18 cellular contexts compared by ENCODE assay signal in the genomic region with DNA sequence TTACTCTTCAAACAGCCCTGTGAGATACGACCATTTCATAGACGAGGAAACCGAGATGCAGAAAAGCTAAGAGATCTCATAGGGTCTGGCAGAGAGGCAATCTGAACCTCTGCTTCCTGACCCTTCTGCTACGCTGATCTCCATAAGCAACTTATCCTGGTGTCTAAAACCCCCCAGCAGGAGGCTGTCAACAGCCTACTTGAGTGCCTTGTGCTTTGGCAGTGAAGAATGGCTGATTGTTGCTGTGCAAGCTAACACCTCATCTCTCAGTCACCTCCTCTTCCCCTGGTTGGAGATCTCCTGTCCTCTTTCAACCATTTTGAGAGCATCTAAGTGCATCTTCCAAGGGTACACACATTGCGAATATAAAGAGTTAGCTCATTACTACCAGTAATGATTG.
DNase-seq lines count a peak whose midpoint lies in the region; ATAC-seq and TF ChIP-seq lines count a peak whose summit lies in the region.
"Had no signal": no experiment of that assay in that cellular context is flagged by ENCODE, and none has a peak within 500 bp of the region (broad histone marks: within the 10 kb centered on the region; RNA-seq: fewer than 3 reads in every experiment).

No MANE protein-coding gene starts in this region.

- WGBS in right cardiac atrium: 83% methylated on average over 5 of the region's 5 CpGs
- 83 to 93% (median 88%) methylated on average over 4 to 5 of the region's 5 CpGs for WGBS in adrenal gland, 4 donors

- CTCF ChIA-PET in CD8-positive, alpha-beta T cell (lab: Charles Lee): interaction anchor here (0.7 to 4.0 kb wide), 10 partner anchors 12 to 560 kb away, joined by 3 to 34 read pairs (median 6); no protein-coding TSS in a partner anchor

- H3K4me3 ChIP-seq in CD8-positive, alpha-beta T cell (ENCODE audit: low read depth, low read length): no peak overlapping the region
- no peak overlapping the region for H3K4me3 ChIP-seq in right cardiac atrium (ENCODE audit: low read length)
- no peak overlapping the region for H3K4me3 ChIP-seq in adrenal gland
- H3K4me3 ChIP-seq: A549 had no signal

- no peak for ATAC-seq in CD8-positive, alpha-beta T cell
- no peak for ATAC-seq in right cardiac atrium
- ATAC-seq: A549 had no signal

- H3K27ac Mint-ChIP-seq in CD8-positive, alpha-beta T cell: peak overlapping the region; percentile 95
- H3K27ac Mint-ChIP-seq: memory B cell; stimulated activated naive CD8-positive, alpha-beta T cell treated with anti-CD3 and anti-CD28 coated beads, Interleukin-15, Interleukin-2, amounts not matched to agents 100 ng/mL and 50 ng/mL, for 24 hours had no signal

- H3K9me3 ChIP-seq in CD8-positive, alpha-beta T cell (ENCODE audit: low read length): no peaks in the 10 kb centered on the region
- no peaks in the 10 kb centered on the region for H3K9me3 ChIP-seq in right cardiac atrium (ENCODE audit: control insufficient read depth, low read length)
- no peaks in the 10 kb centered on the region for H3K9me3 ChIP-seq in adrenal gland (replicated peaks in 1 of 3)
- H3K9me3 ChIP-seq: A549 had no signal

- H3K27me3 Mint-ChIP-seq in CD8-positive, alpha-beta T cell (ENCODE audit: low read depth): no peaks in the 10 kb centered on the region
- H3K27me3 Mint-ChIP-seq: activated CD4-positive, alpha-beta memory T cell treated with anti-CD3 and anti-CD28 coated beads, Interleukin-2, amount 10 ng/mL, durations not matched to agents 7 days and 5 days; stimulated activated naive CD8-positive, alpha-beta T cell treated with anti-CD3 and anti-CD28 coated beads, Interleukin-15, Interleukin-2, amounts not matched to agents 100 ng/mL and 50 ng/mL, for 24 hours had no signal

- intact Hi-C loops in CD8-positive, alpha-beta T cell (cut with DNase I, micrococcal nuclease): loop anchor here in 1 of 2 experiments (2.0 kb wide), 2 partner anchors 33 to 87 kb away; a partner anchor contains a TSS
- intact Hi-C loops in right cardiac atrium (cut with DNase I) (no loop called here), adrenal gland (cut with DNase I) (no loop called here)

- POLR2A ChIA-PET in CD8-positive, alpha-beta T cell (lab: Charles Lee): interaction anchor here (0.9 to 4.1 kb wide), 5 partner anchors 11 to 79 kb away, joined by 3 to 30 read pairs (median 15); no protein-coding TSS in a partner anchor

- peak overlapping the region; percentile 65 for H3K27ac ChIP-seq in CD8-positive, alpha-beta T cell (ENCODE audit: low read depth, low read length)
- H3K27ac ChIP-seq in right cardiac atrium (ENCODE audit: low read length) (no peak overlapping the region), adrenal gland (no peak overlapping the region)
- H3K27ac ChIP-seq: A549 had no signal

- TF ChIP-seq POLR2A in adrenal gland (IDR thresholded peaks at IDR 0.05): no peak

- peak; percentile 12 to 14 for DNase-seq in NCI-H187 (lab: John Stamatoyannopoulos, UW)
- no peak for DNase-seq in NCI-H187 treated with DMSO at 0.1 percent for 48 hours (lab: John Stamatoyannopoulos, UW)
- DNase-seq in CD8-positive, alpha-beta T cell: no peak
- DNase-seq in NCI-H82 (lab: John Stamatoyannopoulos, UW): peak; percentile 79
- DNase-seq in iPS-NIHi7 (ENCODE audit: extremely low spot score): peak; percentile 39
- no peak for DNase-seq in right cardiac atrium
- DNase-seq in adrenal gland: no peak
- DNase-seq in dermis blood vessel endothelial cell: no peak
- DNase-seq: activated CD4-positive, alpha-beta memory T cell treated with anti-CD3 and anti-CD28 coated beads, Interleukin-2, amount 10 ng/mL, durations not matched to agents 7 days and 5 days; C1 segment of cervical spinal cord; cerebellar nuclear complex; HCEC 1CT; KG1; NCI-H1105; NK-92 treated with Interleukin-12 subunit alpha and Interleukin-12 subunit beta, amount 100 ng/mL, for 24 hours had no signal

- TF ChIP-seq CTCF in CD8-positive, alpha-beta T cell (IDR thresholded peaks at IDR 0.05): no peak
- TF ChIP-seq CTCF in adrenal gland (IDR thresholded peaks at IDR 0.05): no peak

- H3K27me3 ChIP-seq in CD8-positive, alpha-beta T cell (ENCODE audit: insufficient read depth, low read length): no peaks in the 10 kb centered on the region
- H3K27me3 ChIP-seq in right cardiac atrium (ENCODE audit: control insufficient read depth, insufficient read depth) (no peaks in the 10 kb centered on the region), adrenal gland (no peaks in the 10 kb centered on the region)

- H3K4me3 Mint-ChIP-seq in CD8-positive, alpha-beta T cell: peak overlapping the region; percentile 20
- H3K4me3 Mint-ChIP-seq: activated CD4-positive, alpha-beta memory T cell treated with anti-CD3 and anti-CD28 coated beads, Interleukin-2, amount 10 ng/mL, durations not matched to agents 7 days and 5 days; memory B cell; stimulated activated naive CD8-positive, alpha-beta T cell treated with anti-CD3 and anti-CD28 coated beads, Interleukin-15, Interleukin-2, amounts not matched to agents 100 ng/mL and 50 ng/mL, for 24 hours had no signal

- no peaks in the 10 kb centered on the region for H3K36me3 ChIP-seq in CD8-positive, alpha-beta T cell (ENCODE audit: insufficient read depth, low read length)
- H3K36me3 ChIP-seq in adrenal gland (replicated peaks in 1 of 2): no peaks in the 10 kb centered on the region

- peaks cover 86% of the 10 kb centered on the region for H3K4me1 Mint-ChIP-seq in CD8-positive, alpha-beta T cell (ENCODE audit: low read depth)

- peaks cover 68% of the 10 kb centered on the region for H3K4me1 ChIP-seq in CD8-positive, alpha-beta T cell (ENCODE audit: insufficient read depth, low read length)
- H3K4me1 ChIP-seq in right cardiac atrium (ENCODE audit: control insufficient read depth, insufficient read depth, low read length) (no peaks in the 10 kb centered on the region), adrenal gland (replicated peaks in 1 of 2) (no peaks in the 10 kb centered on the region)
- H3K4me1 ChIP-seq: A549 had no signal

- H3K36me3 Mint-ChIP-seq in CD8-positive, alpha-beta T cell: peaks cover 52% of the 10 kb centered on the region
- H3K36me3 Mint-ChIP-seq: memory B cell had no signal

- H3K9me3 Mint-ChIP-seq in CD8-positive, alpha-beta T cell: no peaks in the 10 kb centered on the region
- H3K9me3 Mint-ChIP-seq: activated CD4-positive, alpha-beta memory T cell treated with anti-CD3 and anti-CD28 coated beads, Interleukin-2, amount 10 ng/mL, durations not matched to agents 7 days and 5 days; memory B cell; stimulated activated naive CD8-positive, alpha-beta T cell treated with anti-CD3 and anti-CD28 coated beads, Interleukin-15, Interleukin-2, amounts not matched to agents 100 ng/mL and 50 ng/mL, for 24 hours had no signal

Comparison
In these comparisons a context has a peak if more than half of its experiments do, and no peak if none do; other contexts are left out.
1. DNase-seq: peak in NCI-H187 (2 of 2), NCI-H82 (single experiment) and iPS-NIHi7 (single experiment); none in NCI-H187 treated with DMSO at 0.1 percent for 48 hours (single experiment), CD8-positive, alpha-beta T cell (0 of 7), right cardiac atrium (0 of 3), adrenal gland (0 of 7) and dermis blood vessel endothelial cell (single experiment).